24 cellular contexts compared by ENCODE assay signal in the genomic region with DNA sequence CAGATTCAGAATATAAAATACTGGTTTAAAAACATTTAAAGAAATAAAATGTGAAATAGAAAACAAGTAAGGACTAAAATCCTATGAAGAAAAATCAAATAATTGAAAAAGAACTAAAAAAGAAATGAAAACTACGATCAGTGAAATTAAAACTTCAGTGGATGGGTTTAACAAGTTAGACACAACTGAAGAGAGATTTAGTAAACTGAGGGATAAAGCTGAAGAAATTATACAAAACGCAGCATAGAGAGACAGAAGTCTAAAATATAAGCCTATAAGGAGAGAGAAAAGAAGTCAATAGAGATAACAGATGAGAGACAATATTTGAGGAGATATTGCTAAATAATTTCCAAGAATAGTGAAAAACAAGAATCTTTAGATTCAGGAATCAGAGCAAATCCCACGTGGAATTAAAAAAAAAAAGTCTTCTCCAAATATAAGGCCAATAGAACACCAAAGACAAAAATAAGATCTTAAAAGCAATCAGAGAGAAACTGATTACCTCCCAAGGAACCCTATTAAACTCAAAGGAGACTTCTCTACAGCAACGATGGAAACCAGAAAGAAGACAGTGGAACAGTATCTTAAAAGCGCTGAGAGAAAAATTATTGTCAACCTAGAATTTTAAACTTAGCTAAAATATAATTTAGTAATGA. TPM values are rescaled to one million over a fixed set of nuclear protein-coding genes. Genes with fewer than 3 reads are reported as not detected.
DNase-seq lines count a peak whose midpoint lies in the region; TF ChIP-seq lines count a peak whose summit lies in the region.
"Had no signal": no experiment of that assay in that cellular context is flagged by ENCODE, and none has a peak within 500 bp of the region (broad histone marks: within the 10 kb centered on the region; RNA-seq: fewer than 3 reads in every experiment).

No MANE protein-coding gene starts in this region.

- no peak overlapping the region for H3K4me2 ChIP-seq in Karpas-422 (ENCODE audit: low read depth, low read length, poor library complexity, severe bottlenecking)

- intact Hi-C loops in MCF 10A (cut with micrococcal nuclease) = no loop called here
- intact Hi-C loops in breast epithelium (cut with DNase I; ENCODE audit: low total_unique reads) = loop anchor here (10.0 kb wide), 1 partner anchor 61 kb away; no protein-coding TSS in a partner anchor
- intact Hi-C loops in prostate gland (cut with DNase I) = no loop called here

- H3K27ac ChIP-seq in breast epithelium (no peak overlapping the region), SJSA1 (peak overlapping the region; percentile 9; the same call in 1 of the 2 replicates), prostate gland (no peak overlapping the region), right atrium auricular region (no peak overlapping the region), Karpas-422 (ENCODE audit: low read length) (no peak overlapping the region)
- H3K27ac ChIP-seq: C4-2B, HL-60 had no signal

- H3K4me1 ChIP-seq in breast epithelium = no peaks in the 10 kb centered on the region
- H3K4me1 ChIP-seq in SJSA1 (replicated peaks) = peaks cover 26% of the 10 kb centered on the region
- H3K4me1 ChIP-seq in prostate gland (replicated peaks) = peaks cover 4% of the 10 kb centered on the region
- peaks cover 0 to 19% of the 10 kb centered on the region in 2 donors for H3K4me1 ChIP-seq in right atrium auricular region
- H3K4me1 ChIP-seq in Karpas-422 (ENCODE audit: low read length) = no peaks in the 10 kb centered on the region

- H3K4me3 Mint-ChIP-seq in MCF 10A (ENCODE audit: unreplicated experiment) = no peak overlapping the region
- H3K4me3 Mint-ChIP-seq in glutamatergic neuron (ENCODE audit: unreplicated experiment) = peak overlapping the region; percentile 16
- H3K4me3 Mint-ChIP-seq: CD8-positive, alpha-beta memory T cell had no signal

- CTCF ChIA-PET in MCF 10A (lab: Yijun Ruan, JAX) = interaction anchor here (0.6 to 16.1 kb wide), 4 partner anchors 69 to 656 kb away, joined by 3 to 235 read pairs (median 6); no protein-coding TSS in a partner anchor

- H3K27me3 ChIP-seq in breast epithelium (no peaks in the 10 kb centered on the region), SJSA1 (replicated peaks) (no peaks in the 10 kb centered on the region), prostate gland (replicated peaks; ENCODE audit: insufficient read depth) (no peaks in the 10 kb centered on the region), right atrium auricular region (no peaks in the 10 kb centered on the region), Karpas-422 (ENCODE audit: low read length) (no peaks in the 10 kb centered on the region)

- H3K27ac Mint-ChIP-seq in MCF 10A (ENCODE audit: low read depth, unreplicated experiment) (peak overlapping the region; percentile 24), glutamatergic neuron (ENCODE audit: unreplicated experiment) (no peak overlapping the region)
- H3K27ac Mint-ChIP-seq: CD8-positive, alpha-beta memory T cell had no signal

- H4K20me1 ChIP-seq in Karpas-422 (ENCODE audit: insufficient read depth, low read depth, low read length) = peaks cover 16% of the 10 kb centered on the region

- peaks cover 4% of the 10 kb centered on the region; the same call in 1 of the 2 replicates for H3K79me2 ChIP-seq in Karpas-422 (ENCODE audit: low read length)

- H3K4me1 Mint-ChIP-seq in MCF 10A (ENCODE audit: insufficient read depth, unreplicated experiment) (peaks cover 15% of the 10 kb centered on the region), glutamatergic neuron (ENCODE audit: low read depth, unreplicated experiment) (peaks cover 9% of the 10 kb centered on the region)

- no peaks in the 10 kb centered on the region for H3K9me3 ChIP-seq in breast epithelium
- H3K9me3 ChIP-seq in SJSA1 (replicated peaks) = no peaks in the 10 kb centered on the region
- no peaks in the 10 kb centered on the region for H3K9me3 ChIP-seq in prostate gland
- H3K9me3 ChIP-seq in right atrium auricular region = peaks cover 0 to 3% of the 10 kb centered on the region in 2 donors
- H3K9me3 ChIP-seq in Karpas-422 (ENCODE audit: low read length) = no peaks in the 10 kb centered on the region

- peaks cover 12% of the 10 kb centered on the region for H3K9me3 Mint-ChIP-seq in MCF 10A (ENCODE audit: unreplicated experiment)
- peaks cover 8% of the 10 kb centered on the region for H3K9me3 Mint-ChIP-seq in glutamatergic neuron (ENCODE audit: unreplicated experiment)

- no peak overlapping the region for H3K9ac ChIP-seq in Karpas-422 (ENCODE audit: low read length)

- H3K36me3 ChIP-seq in breast epithelium = no peaks in the 10 kb centered on the region
- no peaks in the 10 kb centered on the region for H3K36me3 ChIP-seq in SJSA1
- H3K36me3 ChIP-seq in prostate gland = no peaks in the 10 kb centered on the region
- H3K36me3 ChIP-seq in right atrium auricular region = no peaks in the 10 kb centered on the region
- H3K36me3 ChIP-seq in Karpas-422 (ENCODE audit: insufficient read depth, low read length) = no peaks in the 10 kb centered on the region

- H3K4me3 ChIP-seq in breast epithelium (no peak overlapping the region), SJSA1 (no peak overlapping the region), prostate gland (no peak overlapping the region), right atrium auricular region (no peak overlapping the region), Karpas-422 (ENCODE audit: low read length) (no peak overlapping the region)
- H3K4me3 ChIP-seq: GM12878 had no signal

- POLR2A ChIA-PET in MCF 10A (lab: Yijun Ruan, JAX) = interaction anchor here (0.6 to 2.1 kb wide), 6 partner anchors 20 to 271 kb away, joined by 3 to 8 read pairs (median 4); a partner anchor contains a TSS

- H3K27me3 Mint-ChIP-seq in MCF 10A (ENCODE audit: insufficient read depth, unreplicated experiment) (no peaks in the 10 kb centered on the region), glutamatergic neuron (ENCODE audit: unreplicated experiment) (peaks cover 2% of the 10 kb centered on the region)
- H3K27me3 Mint-ChIP-seq: CD8-positive, alpha-beta memory T cell had no signal

- TF ChIP-seq CTCF in MCF 10A (IDR thresholded peaks at IDR 0.05; ENCODE audit: unreplicated experiment) (no peak), breast epithelium (IDR thresholded peaks at IDR 0.05) (no peak), glutamatergic neuron (IDR thresholded peaks at IDR 0.05; ENCODE audit: partially characterized antibody, unreplicated experiment) (no peak), prostate gland (IDR thresholded peaks at IDR 0.05) (no peak), right atrium auricular region (IDR thresholded peaks at IDR 0.05) (no peak)

- DNase-seq in MCF 10A (ENCODE audit: unreplicated experiment) = no peak
- DNase-seq in breast epithelium (ENCODE audit: low spot score in 2 of 2) = no peak
- DNase-seq in SJSA1 (ENCODE audit: low read depth in 1 of 2, low spot score in 2 of 2) = no peak
- no peak for DNase-seq in glutamatergic neuron
- DNase-seq in NCI-H187 (lab: John Stamatoyannopoulos, UW) = no peak
- no peak for DNase-seq in prostate gland (ENCODE audit: low spot score)
- no peak for DNase-seq in right atrium auricular region (ENCODE audit: low spot score)
- no peak for DNase-seq in Karpas-422
- DNase-seq: 8988T; CD8-positive, alpha-beta memory T cell; DMS79; H7; KBM-7; NCI-H1105; NCI-H146; NCI-H2081; NCI-H2171; NCI-H345; NCI-H524 treated with DMSO at 0.1 percent for 48 hours; NCI-H82; Right ventricle myocardium superior had no signal

- 98% methylated on average over 5 of the region's 5 CpGs for WGBS in prostate gland

- H3K9me2 ChIP-seq in Karpas-422 (replicated peaks; ENCODE audit: insufficient read depth, low read length) = no peaks in the 10 kb centered on the region

- H3K36me3 Mint-ChIP-seq in MCF 10A (ENCODE audit: insufficient read depth, unreplicated experiment) (peaks cover 6% of the 10 kb centered on the region), glutamatergic neuron (ENCODE audit: unreplicated experiment) (peaks cover 10% of the 10 kb centered on the region)

- TF ChIP-seq POLR2A in breast epithelium (IDR thresholded peaks at IDR 0.05) (no peak), prostate gland (IDR thresholded peaks at IDR 0.05) (no peak)

- BruUV-seq in MCF 10A (replicated peaks; lab: Mats Ljungman, UMichigan) = no TSS peak

- H2AFZ ChIP-seq in Karpas-422 (ENCODE audit: low read length) = no peak overlapping the region

RNA-seq across cellular contexts. Expression of a gene that starts 59.6 kb away (rescaled TPM):
- total RNA-seq in MCF 10A (2022) = 67.5 TPM in 2 replicates
- total RNA-seq in breast epithelium = 10 to 100 TPM; 43.6 to 72.8 (median 67.4) TPM
- total RNA-seq in SJSA1 (2014; rRNA removed; shearing (Covaris generic)) = 20.5 and 24.7 TPM in 2 replicates
- 118 TPM for total RNA-seq in glutamatergic neuron (ENCODE audit: unreplicated experiment)
- 10 to 100 TPM; 48.2 to 73.4 TPM for total RNA-seq in prostate gland
- total RNA-seq in right atrium auricular region = 10 to 100 TPM; 26.3 to 38.9 TPM
- total RNA-seq in Karpas-422 (2014; rRNA removed; shearing (Covaris generic); ENCODE audit: low replicate concordance) = 9.9 and 21.5 TPM in 2 replicates
